Comparison of ENCODE assay signal across 8 cellular contexts in genomic region chr4:76067652-76068286, GRCh38. TPM values are rescaled to one million over a fixed set of nuclear protein-coding genes. Genes with fewer than 3 reads are reported as not detected.
A peak's percentile ranks its signal among the peaks of the same experiment; 100 is the strongest.
DNase-seq lines count a peak whose midpoint lies in the region; ATAC-seq and TF ChIP-seq lines count a peak whose summit lies in the region.

No MANE protein-coding gene starts in this region.

- POLR2A ChIA-PET in Caco-2 (lab: Charles Lee) (no interaction called here), SK-N-SH (lab: Yijun Ruan, JAX) (no interaction called here)

- H2AFZ ChIP-seq in SK-N-SH (ENCODE audit: low read depth) = no peak overlapping the region

- no peak overlapping the region for H3K27ac Mint-ChIP-seq in Caco-2 (ENCODE audit: unreplicated experiment)
- H3K27ac Mint-ChIP-seq in activated naive CD4-positive, alpha-beta T cell treated with anti-CD3 and anti-CD28 coated beads for 36 hours = no peak overlapping the region
- no peak overlapping the region for H3K27ac Mint-ChIP-seq in glutamatergic neuron (ENCODE audit: unreplicated experiment)
- no peak overlapping the region for H3K27ac Mint-ChIP-seq in progenitor cell of endocrine pancreas

- TF ChIP-seq RAD21 in SK-N-SH (IDR thresholded peaks at IDR 0.05; ENCODE audit: low read length) = peak; percentile 85

- H3K36me3 Mint-ChIP-seq in Caco-2 (ENCODE audit: insufficient read depth, unreplicated experiment) = no peaks in the 10 kb centered on the region
- no peaks in the 10 kb centered on the region for H3K36me3 Mint-ChIP-seq in activated naive CD4-positive, alpha-beta T cell treated with anti-CD3 and anti-CD28 coated beads for 36 hours (ENCODE audit: low read depth)
- H3K36me3 Mint-ChIP-seq in glutamatergic neuron (ENCODE audit: unreplicated experiment) = no peaks in the 10 kb centered on the region
- H3K36me3 Mint-ChIP-seq in progenitor cell of endocrine pancreas (ENCODE audit: insufficient read depth) = no peaks in the 10 kb centered on the region

- ATAC-seq in GM21447 (IDR thresholded peaks at IDR 0.05; ENCODE audit: unreplicated experiment) = peak; percentile 86

- H3K27ac ChIP-seq in SK-N-SH (ENCODE audit: low read depth in 2 of 2, low read length in 1 of 2) (no peak overlapping the region), vagina (no peak overlapping the region)

- H3K4me3 Mint-ChIP-seq in Caco-2 (ENCODE audit: unreplicated experiment) (no peak overlapping the region), glutamatergic neuron (ENCODE audit: unreplicated experiment) (no peak overlapping the region), progenitor cell of endocrine pancreas (ENCODE audit: low read depth) (no peak overlapping the region)
- H3K4me3 Mint-ChIP-seq in activated naive CD4-positive, alpha-beta T cell treated with anti-CD3 and anti-CD28 coated beads for 36 hours = no peak overlapping the region

- BruUV-seq in Caco-2 (replicated peaks; lab: Mats Ljungman, UMichigan) = no TSS peak

- intact Hi-C loops in Caco-2 (cut with micrococcal nuclease; ENCODE audit: unreplicated experiment) = loop anchor here (1.0 to 5.0 kb wide), 3 partner anchors 72 to 170 kb away; no protein-coding TSS in a partner anchor
- intact Hi-C loops in activated naive CD4-positive, alpha-beta T cell treated with anti-CD3 and anti-CD28 coated beads for 36 hours (cut with micrococcal nuclease) = loop anchor here (1.0 kb wide), 5 partner anchors 72 to 172 kb away; partner anchors contain the start of gene NAAA
- intact Hi-C loops in vagina (cut with DNase I) = loop anchor here (5.0 kb wide), 1 partner anchor 70 kb away; no protein-coding TSS in a partner anchor

- WGBS in SK-N-SH (ENCODE audit: low lambda C conversion rate) = 2% methylated on average over 2 of the region's 2 CpGs

- no peaks in the 10 kb centered on the region for H3K9me3 ChIP-seq in Caco-2
- no peaks in the 10 kb centered on the region for H3K9me3 ChIP-seq in SK-N-SH
- H3K9me3 ChIP-seq in vagina = no peaks in the 10 kb centered on the region

- H3K4me1 Mint-ChIP-seq in Caco-2 (ENCODE audit: low read depth, unreplicated experiment) (no peaks in the 10 kb centered on the region), glutamatergic neuron (ENCODE audit: low read depth, unreplicated experiment) (no peaks in the 10 kb centered on the region), progenitor cell of endocrine pancreas (ENCODE audit: low read depth) (no peaks in the 10 kb centered on the region)
- H3K4me1 Mint-ChIP-seq in activated naive CD4-positive, alpha-beta T cell treated with anti-CD3 and anti-CD28 coated beads for 36 hours (ENCODE audit: low read depth) = no peaks in the 10 kb centered on the region

- no peak for TF ChIP-seq POLR2A in vagina (IDR thresholded peaks at IDR 0.05)

- H3K9me2 ChIP-seq in SK-N-SH = no peaks in the 10 kb centered on the region

- H3K79me2 ChIP-seq in SK-N-SH (ENCODE audit: insufficient read depth) = no peaks in the 10 kb centered on the region

- H3K27me3 ChIP-seq in Caco-2 (replicated peaks; ENCODE audit: control insufficient read depth, insufficient read depth, low read length) = no peaks in the 10 kb centered on the region
- no peaks in the 10 kb centered on the region for H3K27me3 ChIP-seq in SK-N-SH (ENCODE audit: insufficient read depth)
- H3K27me3 ChIP-seq in vagina = no peaks in the 10 kb centered on the region

- H3K4me2 ChIP-seq in SK-N-SH = no peak overlapping the region

- H4K20me1 ChIP-seq in SK-N-SH (ENCODE audit: insufficient read depth) = no peaks in the 10 kb centered on the region

- H3K9me3 Mint-ChIP-seq in Caco-2 (ENCODE audit: unreplicated experiment) = no peaks in the 10 kb centered on the region
- no peaks in the 10 kb centered on the region for H3K9me3 Mint-ChIP-seq in activated naive CD4-positive, alpha-beta T cell treated with anti-CD3 and anti-CD28 coated beads for 36 hours
- H3K9me3 Mint-ChIP-seq in glutamatergic neuron (ENCODE audit: unreplicated experiment) = no peaks in the 10 kb centered on the region
- no peaks in the 10 kb centered on the region for H3K9me3 Mint-ChIP-seq in progenitor cell of endocrine pancreas (ENCODE audit: low read depth)

- CTCF ChIA-PET in Caco-2 (lab: Charles Lee) = no interaction called here
- CTCF ChIA-PET in SK-N-SH (lab: Yijun Ruan, JAX) = interaction anchor here (0.6 to 3.7 kb wide), 6 partner anchors 9 to 80 kb away, joined by 3 to 35 read pairs (median 4); no protein-coding TSS in a partner anchor
- CTCF ChIA-PET in activated naive CD4-positive, alpha-beta T cell treated with anti-CD3 and anti-CD28 coated beads for 36 hours (lab: Charles Lee) = interaction anchor here (0.8 to 6.7 kb wide), 13 partner anchors 9 to 170 kb away, joined by 3 to 117 read pairs (median 4); no protein-coding TSS in a partner anchor

- H3K4me3 ChIP-seq in Caco-2 (ENCODE audit: low read depth, low read length) (no peak overlapping the region), SK-N-SH (ENCODE audit: low read depth in 2 of 2, low read length in 1 of 2) (no peak overlapping the region), vagina (no peak overlapping the region)

- no peak overlapping the region for H3K9ac ChIP-seq in SK-N-SH

- H3F3A ChIP-seq in SK-N-SH (replicated peaks; ENCODE audit: insufficient read depth) = no peaks in the 10 kb centered on the region

- DNase-seq in Caco-2 = peak; percentile 64 to 76
- peak; percentile 74 for DNase-seq in LoVo (ENCODE audit: low spot score)
- peak; percentile 71 for DNase-seq in SK-N-SH
- DNase-seq in activated naive CD4-positive, alpha-beta T cell treated with anti-CD3 and anti-CD28 coated beads for 36 hours = peak; percentile 90
- peak; percentile 70 for DNase-seq in glutamatergic neuron
- peak; percentile 44 for DNase-seq in progenitor cell of endocrine pancreas (ENCODE audit: low spot score, unreplicated experiment)
- no peak for DNase-seq in vagina (ENCODE audit: extremely low spot score in 2 of 2)

- H3K4me1 ChIP-seq in Caco-2 (no peaks in the 10 kb centered on the region), SK-N-SH (ENCODE audit: control insufficient read depth in 1 of 2, insufficient read depth in 2 of 2, low read depth in 1 of 2, low read length in 1 of 2) (no peaks in the 10 kb centered on the region), vagina (no peaks in the 10 kb centered on the region)

- TF ChIP-seq EP300 in SK-N-SH (IDR thresholded peaks at IDR 0.05; ENCODE audit: borderline replicate concordance in 1 of 2, low read depth in 1 of 2, low read length in 1 of 2) = no peak

- TF ChIP-seq CTCF in Caco-2 (IDR thresholded peaks at IDR 0.05; ENCODE audit: insufficient read depth in 1 of 2, low read depth in 1 of 2, low read length in 1 of 2, severe bottlenecking in 1 of 2, unreplicated experiment in 1 of 2) (peak; percentile 69 to 72), SK-N-SH (IDR thresholded peaks at IDR 0.05) (peak; percentile 95), glutamatergic neuron (IDR thresholded peaks at IDR 0.05; ENCODE audit: partially characterized antibody, unreplicated experiment) (peak; percentile 82), progenitor cell of endocrine pancreas (IDR thresholded peaks at IDR 0.05; ENCODE audit: unreplicated experiment) (peak; percentile 88), vagina (IDR thresholded peaks at IDR 0.05) (peak; percentile 53 to 79 (median 71))

- H3K27me3 Mint-ChIP-seq in Caco-2 (ENCODE audit: insufficient read depth, unreplicated experiment) (no peaks in the 10 kb centered on the region), glutamatergic neuron (ENCODE audit: unreplicated experiment) (peaks cover 4% of the 10 kb centered on the region), progenitor cell of endocrine pancreas (no peaks in the 10 kb centered on the region)
- H3K27me3 Mint-ChIP-seq in activated naive CD4-positive, alpha-beta T cell treated with anti-CD3 and anti-CD28 coated beads for 36 hours (ENCODE audit: low read depth) = peaks cover 4% of the 10 kb centered on the region

- H3K36me3 ChIP-seq in Caco-2 (ENCODE audit: control insufficient read depth, insufficient read depth, low read length) (no peaks in the 10 kb centered on the region), SK-N-SH (replicated peaks in 1 of 2; ENCODE audit: control insufficient read depth in 1 of 2, insufficient read depth in 2 of 2, low read length in 1 of 2) (no peaks in the 10 kb centered on the region), vagina (no peaks in the 10 kb centered on the region)

TF ChIP-seq in SK-N-SH, 30 proteins besides CTCF, POLR2A, EP300 and RAD21:
- TF ChIP-seq ELF1 (IDR thresholded peaks at IDR 0.05) (no peak), SMC3 (IDR thresholded peaks at IDR 0.05; ENCODE audit: low read depth, low read length) (peak; percentile 68), YY1 (IDR thresholded peaks at IDR 0.05; ENCODE audit: low read depth) (no peak), GABPA (IDR thresholded peaks at IDR 0.05; ENCODE audit: low read depth) (no peak)

RNA-seq across cellular contexts. Expression of gene ART3, which starts 6.7 kb away (rescaled TPM):
- total RNA-seq in Caco-2 (2022) (not detected in 2 replicates), glutamatergic neuron (ENCODE audit: unreplicated experiment) (not detected), progenitor cell of endocrine pancreas (5.0 and 7.3 TPM in 2 replicates), vagina (0.74 TPM)
- polyA plus RNA-seq in SK-N-SH (2012; rRNA removed) = not detected in 2 replicates
- not detected in 2 replicates for polyA plus RNA-seq in SK-N-SH (2012; cell fraction: cytosol; rRNA removed)
- not detected in 2 replicates for polyA plus RNA-seq in SK-N-SH (2012; cell fraction: nucleus; rRNA removed)
- total RNA-seq in activated naive CD4-positive, alpha-beta T cell treated with anti-CD3 and anti-CD28 coated beads for 36 hours = not detected

RNA-seq across cellular contexts. Expression of gene CXCL11, which starts 31.9 kb away (rescaled TPM):
- total RNA-seq in Caco-2 (2022) (not detected in 2 replicates), glutamatergic neuron (ENCODE audit: unreplicated experiment) (not detected), progenitor cell of endocrine pancreas (not detected in 2 replicates), vagina (not detected)
- not detected in 2 replicates for polyA plus RNA-seq in SK-N-SH (2012; rRNA removed)
- not detected in 2 replicates for polyA plus RNA-seq in SK-N-SH (2012; cell fraction: cytosol; rRNA removed)
- not detected in 2 replicates for polyA plus RNA-seq in SK-N-SH (2012; cell fraction: nucleus; rRNA removed)
- not detected for total RNA-seq in activated naive CD4-positive, alpha-beta T cell treated with anti-CD3 and anti-CD28 coated beads for 36 hours

RNA-seq across cellular contexts. Expression of gene CXCL10, which starts 44.5 kb away (rescaled TPM):
- not detected in 2 replicates for total RNA-seq in Caco-2 (2022)
- not detected in 2 replicates for polyA plus RNA-seq in SK-N-SH (2012; rRNA removed)
- 0.05 and 0.09 TPM in 2 replicates for polyA plus RNA-seq in SK-N-SH (2012; cell fraction: cytosol; rRNA removed)
- not detected in 2 replicates for polyA plus RNA-seq in SK-N-SH (2012; cell fraction: nucleus; rRNA removed)
- total RNA-seq in activated naive CD4-positive, alpha-beta T cell treated with anti-CD3 and anti-CD28 coated beads for 36 hours = under 1 TPM; 0.41 to 0.64 TPM
- not detected for total RNA-seq in glutamatergic neuron (ENCODE audit: unreplicated experiment)
- not detected in 2 replicates for total RNA-seq in progenitor cell of endocrine pancreas
- total RNA-seq in vagina = 1.7 TPM

Comparison
In these comparisons a context has a peak if more than half of its experiments do, and no peak if none do; other contexts are left out.
1. DNase-seq: peak in Caco-2 (2 of 2), LoVo (single experiment), SK-N-SH (single experiment), activated naive CD4-positive, alpha-beta T cell treated with anti-CD3 and anti-CD28 coated beads for 36 hours (single experiment), glutamatergic neuron (single experiment) and progenitor cell of endocrine pancreas (single experiment); none in vagina (0 of 2).
2. Peak in every context shown above with its lines, with median percentiles within 50 percentile points of each other: CTCF ChIP-seq.